1 cellular context compared by ENCODE assay signal in the genomic region with DNA sequence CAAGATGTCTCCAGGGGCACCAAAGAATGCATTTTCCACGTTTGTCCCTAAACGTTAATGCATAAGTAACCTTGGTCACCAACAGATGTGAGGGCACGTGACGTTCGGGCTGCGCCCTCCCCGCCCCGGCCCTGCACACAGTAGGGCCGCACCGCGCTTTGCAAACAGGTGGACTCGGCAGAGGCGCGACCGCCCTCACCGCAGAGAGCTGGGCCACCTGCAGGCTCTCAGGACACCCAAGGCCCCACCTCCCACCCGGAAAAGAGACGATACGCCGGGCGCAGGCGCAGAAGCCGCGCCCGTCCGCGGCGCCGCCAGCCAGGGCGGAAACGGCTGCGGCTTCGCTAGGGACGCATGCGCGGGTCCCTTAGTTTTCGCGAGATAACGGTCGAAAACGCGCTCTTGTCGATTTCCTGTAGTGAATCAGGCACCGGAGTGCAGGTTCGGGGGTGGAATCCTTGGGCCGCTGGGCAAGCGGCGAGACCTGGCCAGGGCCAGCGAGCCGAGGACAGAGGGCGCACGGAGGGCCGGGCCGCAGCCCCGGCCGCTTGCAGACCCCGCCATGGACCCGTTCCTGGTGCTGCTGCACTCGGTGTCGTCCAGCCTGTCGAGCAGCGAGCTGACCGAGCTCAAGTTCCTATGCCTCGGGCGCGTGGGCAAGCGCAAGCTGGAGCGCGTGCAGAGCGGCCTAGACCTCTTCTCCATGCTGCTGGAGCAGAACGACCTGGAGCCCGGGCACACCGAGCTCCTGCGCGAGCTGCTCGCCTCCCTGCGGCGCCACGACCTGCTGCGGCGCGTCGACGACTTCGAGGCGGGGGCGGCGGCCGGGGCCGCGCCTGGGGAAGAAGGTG.
A peak's percentile ranks its signal among the peaks of the same experiment; 100 is the strongest.
TF ChIP-seq lines count a peak whose summit lies in the region.

A gene with protein sequence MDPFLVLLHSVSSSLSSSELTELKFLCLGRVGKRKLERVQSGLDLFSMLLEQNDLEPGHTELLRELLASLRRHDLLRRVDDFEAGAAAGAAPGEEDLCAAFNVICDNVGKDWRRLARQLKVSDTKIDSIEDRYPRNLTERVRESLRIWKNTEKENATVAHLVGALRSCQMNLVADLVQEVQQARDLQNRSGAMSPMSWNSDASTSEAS (plus strand): TSS at position 399 of the 851 bp plus-strand sequence. CDS start 164 bp downstream, at position 563.

TF ChIP-seq in GM12878, 131 proteins besides CTCF, POLR2A, EP300 and RAD21 (continued from another document and continues in another):
- TF ChIP-seq, protein P1, sequence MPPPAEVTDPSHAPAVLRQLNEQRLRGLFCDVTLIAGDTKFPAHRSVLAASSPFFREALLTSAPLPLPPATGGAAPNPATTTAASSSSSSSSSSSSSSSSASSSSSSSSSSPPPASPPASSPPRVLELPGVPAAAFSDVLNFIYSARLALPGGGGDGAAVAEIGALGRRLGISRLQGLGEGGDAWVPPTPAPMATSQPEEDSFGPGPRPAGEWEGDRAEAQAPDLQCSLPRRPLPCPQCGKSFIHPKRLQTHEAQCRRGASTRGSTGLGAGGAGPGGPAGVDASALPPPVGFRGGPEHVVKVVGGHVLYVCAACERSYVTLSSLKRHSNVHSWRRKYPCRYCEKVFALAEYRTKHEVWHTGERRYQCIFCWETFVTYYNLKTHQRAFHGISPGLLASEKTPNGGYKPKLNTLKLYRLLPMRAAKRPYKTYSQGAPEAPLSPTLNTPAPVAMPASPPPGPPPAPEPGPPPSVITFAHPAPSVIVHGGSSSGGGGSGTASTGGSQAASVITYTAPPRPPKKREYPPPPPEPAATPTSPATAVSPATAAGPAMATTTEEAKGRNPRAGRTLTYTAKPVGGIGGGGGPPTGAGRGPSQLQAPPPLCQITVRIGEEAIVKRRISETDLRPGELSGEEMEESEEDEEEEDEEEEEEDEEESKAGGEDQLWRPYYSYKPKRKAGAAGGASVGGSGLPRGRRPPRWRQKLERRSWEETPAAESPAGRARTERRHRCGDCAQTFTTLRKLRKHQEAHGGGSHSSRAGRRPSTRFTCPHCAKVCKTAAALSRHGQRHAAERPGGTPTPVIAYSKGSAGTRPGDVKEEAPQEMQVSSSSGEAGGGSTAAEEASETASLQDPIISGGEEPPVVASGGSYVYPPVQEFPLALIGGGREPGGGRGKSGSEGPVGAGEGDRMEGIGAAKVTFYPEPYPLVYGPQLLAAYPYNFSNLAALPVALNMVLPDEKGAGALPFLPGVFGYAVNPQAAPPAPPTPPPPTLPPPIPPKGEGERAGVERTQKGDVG (CRISPR knock-in tag; IDR thresholded peaks at IDR 0.05), result no peak
- TF ChIP-seq EZH2 (IDR thresholded peaks at IDR 0.05; ENCODE audit: borderline replicate concordance, control insufficient read depth, low read depth, low read length) (no peak), RAD51 (IDR thresholded peaks at IDR 0.05) (peak; percentile 79), POU2F2 (IDR thresholded peaks at IDR 0.05; ENCODE audit: borderline replicate concordance, low read depth, low read length) (peak; percentile 83; the same call in 2 of the 3 replicates), MTA3 (IDR thresholded peaks at IDR 0.05; ENCODE audit: borderline replicate concordance, low read length) (no peak), CREM (IDR thresholded peaks at IDR 0.05; ENCODE audit: low read depth) (peak; percentile 17; the same call in 1 of the 2 replicates), BCL11A (IDR thresholded peaks at IDR 0.05; ENCODE audit: low read depth, low read length) (no peak), SRF (IDR thresholded peaks at IDR 0.05; ENCODE audit: low read depth in 2 of 2, low read length in 2 of 2) (no peak), ATF7 (IDR thresholded peaks at IDR 0.05; ENCODE audit: low read depth) (no peak), WRNIP1 (IDR thresholded peaks at IDR 0.05; ENCODE audit: borderline replicate concordance, low read depth, low read length) (0 out of 2 replicates have a peak, but pooled peaks have one; percentile 40), IKZF2 (IDR thresholded peaks at IDR 0.05) (no peak), RCOR1 (conservative IDR thresholded peaks at IDR 0.05; ENCODE audit: low read depth, low read length) (peak; percentile 54; the same call in 1 of the 2 replicates), SMARCA5 (IDR thresholded peaks at IDR 0.05) (peak; percentile 63; the same call in 1 of the 2 replicates), ZNF384 (IDR thresholded peaks at IDR 0.05; ENCODE audit: borderline replicate concordance, low read depth, low read length) (no peak), ESRRA (IDR thresholded peaks at IDR 0.05; ENCODE audit: low read length) (no peak), STAT1 (conservative IDR thresholded peaks at IDR 0.05) (no peak), JUND (IDR thresholded peaks at IDR 0.05; ENCODE audit: low read depth, low read length) (no peak), NFIC (IDR thresholded peaks at IDR 0.05; ENCODE audit: low read depth, low read length) (no peak), SREBF1 (IDR thresholded peaks at IDR 0.05; ENCODE audit: low read length) (no peak), SUPT20H (IDR thresholded peaks at IDR 0.05; ENCODE audit: borderline replicate concordance, control insufficient read depth, low read depth, low read length) (no peak), CHD4 (IDR thresholded peaks at IDR 0.05) (no peak), NBN (IDR thresholded peaks at IDR 0.05) (peak; percentile 52; the same call in 1 of the 2 replicates), IKZF1 (conservative IDR thresholded peaks at IDR 0.05) (peak; percentile 96), GABPA (IDR thresholded peaks at IDR 0.05; ENCODE audit: low read depth) (no peak), TCF7 (IDR thresholded peaks at IDR 0.05; ENCODE audit: borderline replicate concordance) (no peak), HCFC1 (IDR thresholded peaks at IDR 0.05; ENCODE audit: low read length) (peak; percentile 73), NR2F1 (conservative IDR thresholded peaks at IDR 0.05) (0 out of 2 replicates have a peak, but pooled peaks have one; percentile 10), TARDBP (IDR thresholded peaks at IDR 0.05; ENCODE audit: borderline replicate concordance) (no peak), ZNF274 (IDR thresholded peaks at IDR 0.05; ENCODE audit: insufficient read depth, insufficient read length) (no peak), FOXM1 (IDR thresholded peaks at IDR 0.05; ENCODE audit: low read depth, low read length) (no peak), TBL1XR1 (IDR thresholded peaks at IDR 0.05; ENCODE audit: low read depth, low read length) (0 out of 2 replicates have a peak, but pooled peaks have one; percentile 45), EED (IDR thresholded peaks at IDR 0.05; ENCODE audit: low read depth) (no peak), ZSCAN29 (IDR thresholded peaks at IDR 0.05) (no peak)
- TF ChIP-seq, protein P2, sequence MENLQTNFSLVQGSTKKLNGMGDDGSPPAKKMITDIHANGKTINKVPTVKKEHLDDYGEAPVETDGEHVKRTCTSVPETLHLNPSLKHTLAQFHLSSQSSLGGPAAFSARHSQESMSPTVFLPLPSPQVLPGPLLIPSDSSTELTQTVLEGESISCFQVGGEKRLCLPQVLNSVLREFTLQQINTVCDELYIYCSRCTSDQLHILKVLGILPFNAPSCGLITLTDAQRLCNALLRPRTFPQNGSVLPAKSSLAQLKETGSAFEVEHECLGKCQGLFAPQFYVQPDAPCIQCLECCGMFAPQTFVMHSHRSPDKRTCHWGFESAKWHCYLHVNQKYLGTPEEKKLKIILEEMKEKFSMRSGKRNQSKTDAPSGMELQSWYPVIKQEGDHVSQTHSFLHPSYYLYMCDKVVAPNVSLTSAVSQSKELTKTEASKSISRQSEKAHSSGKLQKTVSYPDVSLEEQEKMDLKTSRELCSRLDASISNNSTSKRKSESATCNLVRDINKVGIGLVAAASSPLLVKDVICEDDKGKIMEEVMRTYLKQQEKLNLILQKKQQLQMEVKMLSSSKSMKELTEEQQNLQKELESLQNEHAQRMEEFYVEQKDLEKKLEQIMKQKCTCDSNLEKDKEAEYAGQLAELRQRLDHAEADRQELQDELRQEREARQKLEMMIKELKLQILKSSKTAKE (IDR thresholded peaks at IDR 0.05; ENCODE audit: low read depth, poor library complexity, severe bottlenecking), result no peak
- TF ChIP-seq, protein P3, sequence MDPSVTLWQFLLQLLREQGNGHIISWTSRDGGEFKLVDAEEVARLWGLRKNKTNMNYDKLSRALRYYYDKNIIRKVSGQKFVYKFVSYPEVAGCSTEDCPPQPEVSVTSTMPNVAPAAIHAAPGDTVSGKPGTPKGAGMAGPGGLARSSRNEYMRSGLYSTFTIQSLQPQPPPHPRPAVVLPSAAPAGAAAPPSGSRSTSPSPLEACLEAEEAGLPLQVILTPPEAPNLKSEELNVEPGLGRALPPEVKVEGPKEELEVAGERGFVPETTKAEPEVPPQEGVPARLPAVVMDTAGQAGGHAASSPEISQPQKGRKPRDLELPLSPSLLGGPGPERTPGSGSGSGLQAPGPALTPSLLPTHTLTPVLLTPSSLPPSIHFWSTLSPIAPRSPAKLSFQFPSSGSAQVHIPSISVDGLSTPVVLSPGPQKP (IDR thresholded peaks at IDR 0.05; ENCODE audit: low read depth, low read length), result 0 out of 2 replicates have a peak, but pooled peaks have one; percentile 8
- TF ChIP-seq, protein P4, sequence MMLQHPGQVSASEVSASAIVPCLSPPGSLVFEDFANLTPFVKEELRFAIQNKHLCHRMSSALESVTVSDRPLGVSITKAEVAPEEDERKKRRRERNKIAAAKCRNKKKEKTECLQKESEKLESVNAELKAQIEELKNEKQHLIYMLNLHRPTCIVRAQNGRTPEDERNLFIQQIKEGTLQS (IDR thresholded peaks at IDR 0.05; ENCODE audit: borderline replicate concordance, extremely low read depth, low read depth, low read length), result no peak
- TF ChIP-seq, protein P5, sequence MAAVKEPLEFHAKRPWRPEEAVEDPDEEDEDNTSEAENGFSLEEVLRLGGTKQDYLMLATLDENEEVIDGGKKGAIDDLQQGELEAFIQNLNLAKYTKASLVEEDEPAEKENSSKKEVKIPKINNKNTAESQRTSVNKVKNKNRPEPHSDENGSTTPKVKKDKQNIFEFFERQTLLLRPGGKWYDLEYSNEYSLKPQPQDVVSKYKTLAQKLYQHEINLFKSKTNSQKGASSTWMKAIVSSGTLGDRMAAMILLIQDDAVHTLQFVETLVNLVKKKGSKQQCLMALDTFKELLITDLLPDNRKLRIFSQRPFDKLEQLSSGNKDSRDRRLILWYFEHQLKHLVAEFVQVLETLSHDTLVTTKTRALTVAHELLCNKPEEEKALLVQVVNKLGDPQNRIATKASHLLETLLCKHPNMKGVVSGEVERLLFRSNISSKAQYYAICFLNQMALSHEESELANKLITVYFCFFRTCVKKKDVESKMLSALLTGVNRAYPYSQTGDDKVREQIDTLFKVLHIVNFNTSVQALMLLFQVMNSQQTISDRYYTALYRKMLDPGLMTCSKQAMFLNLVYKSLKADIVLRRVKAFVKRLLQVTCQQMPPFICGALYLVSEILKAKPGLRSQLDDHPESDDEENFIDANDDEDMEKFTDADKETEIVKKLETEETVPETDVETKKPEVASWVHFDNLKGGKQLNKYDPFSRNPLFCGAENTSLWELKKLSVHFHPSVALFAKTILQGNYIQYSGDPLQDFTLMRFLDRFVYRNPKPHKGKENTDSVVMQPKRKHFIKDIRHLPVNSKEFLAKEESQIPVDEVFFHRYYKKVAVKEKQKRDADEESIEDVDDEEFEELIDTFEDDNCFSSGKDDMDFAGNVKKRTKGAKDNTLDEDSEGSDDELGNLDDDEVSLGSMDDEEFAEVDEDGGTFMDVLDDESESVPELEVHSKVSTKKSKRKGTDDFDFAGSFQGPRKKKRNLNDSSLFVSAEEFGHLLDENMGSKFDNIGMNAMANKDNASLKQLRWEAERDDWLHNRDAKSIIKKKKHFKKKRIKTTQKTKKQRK (IDR thresholded peaks at IDR 0.05; ENCODE audit: low read depth, low read length), result no peak
- TF ChIP-seq, protein P6, sequence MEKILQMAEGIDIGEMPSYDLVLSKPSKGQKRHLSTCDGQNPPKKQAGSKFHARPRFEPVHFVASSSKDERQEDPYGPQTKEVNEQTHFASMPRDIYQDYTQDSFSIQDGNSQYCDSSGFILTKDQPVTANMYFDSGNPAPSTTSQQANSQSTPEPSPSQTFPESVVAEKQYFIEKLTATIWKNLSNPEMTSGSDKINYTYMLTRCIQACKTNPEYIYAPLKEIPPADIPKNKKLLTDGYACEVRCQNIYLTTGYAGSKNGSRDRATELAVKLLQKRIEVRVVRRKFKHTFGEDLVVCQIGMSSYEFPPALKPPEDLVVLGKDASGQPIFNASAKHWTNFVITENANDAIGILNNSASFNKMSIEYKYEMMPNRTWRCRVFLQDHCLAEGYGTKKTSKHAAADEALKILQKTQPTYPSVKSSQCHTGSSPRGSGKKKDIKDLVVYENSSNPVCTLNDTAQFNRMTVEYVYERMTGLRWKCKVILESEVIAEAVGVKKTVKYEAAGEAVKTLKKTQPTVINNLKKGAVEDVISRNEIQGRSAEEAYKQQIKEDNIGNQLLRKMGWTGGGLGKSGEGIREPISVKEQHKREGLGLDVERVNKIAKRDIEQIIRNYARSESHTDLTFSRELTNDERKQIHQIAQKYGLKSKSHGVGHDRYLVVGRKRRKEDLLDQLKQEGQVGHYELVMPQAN (conservative IDR thresholded peaks at IDR 0.05), result peak; percentile 50
- TF ChIP-seq, protein P7, sequence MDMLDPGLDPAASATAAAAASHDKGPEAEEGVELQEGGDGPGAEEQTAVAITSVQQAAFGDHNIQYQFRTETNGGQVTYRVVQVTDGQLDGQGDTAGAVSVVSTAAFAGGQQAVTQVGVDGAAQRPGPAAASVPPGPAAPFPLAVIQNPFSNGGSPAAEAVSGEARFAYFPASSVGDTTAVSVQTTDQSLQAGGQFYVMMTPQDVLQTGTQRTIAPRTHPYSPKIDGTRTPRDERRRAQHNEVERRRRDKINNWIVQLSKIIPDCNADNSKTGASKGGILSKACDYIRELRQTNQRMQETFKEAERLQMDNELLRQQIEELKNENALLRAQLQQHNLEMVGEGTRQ (IDR thresholded peaks at IDR 0.05; ENCODE audit: borderline replicate concordance, low read depth, low read length), result peak; percentile 44
- TF ChIP-seq, protein P8, sequence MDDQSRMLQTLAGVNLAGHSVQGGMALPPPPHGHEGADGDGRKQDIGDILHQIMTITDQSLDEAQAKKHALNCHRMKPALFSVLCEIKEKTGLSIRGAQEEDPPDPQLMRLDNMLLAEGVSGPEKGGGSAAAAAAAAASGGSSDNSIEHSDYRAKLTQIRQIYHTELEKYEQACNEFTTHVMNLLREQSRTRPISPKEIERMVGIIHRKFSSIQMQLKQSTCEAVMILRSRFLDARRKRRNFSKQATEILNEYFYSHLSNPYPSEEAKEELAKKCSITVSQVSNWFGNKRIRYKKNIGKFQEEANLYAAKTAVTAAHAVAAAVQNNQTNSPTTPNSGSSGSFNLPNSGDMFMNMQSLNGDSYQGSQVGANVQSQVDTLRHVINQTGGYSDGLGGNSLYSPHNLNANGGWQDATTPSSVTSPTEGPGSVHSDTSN (IDR thresholded peaks at IDR 0.05; ENCODE audit: insufficient replicate concordance, low read depth, low read length), result no peak
- TF ChIP-seq, protein P9, sequence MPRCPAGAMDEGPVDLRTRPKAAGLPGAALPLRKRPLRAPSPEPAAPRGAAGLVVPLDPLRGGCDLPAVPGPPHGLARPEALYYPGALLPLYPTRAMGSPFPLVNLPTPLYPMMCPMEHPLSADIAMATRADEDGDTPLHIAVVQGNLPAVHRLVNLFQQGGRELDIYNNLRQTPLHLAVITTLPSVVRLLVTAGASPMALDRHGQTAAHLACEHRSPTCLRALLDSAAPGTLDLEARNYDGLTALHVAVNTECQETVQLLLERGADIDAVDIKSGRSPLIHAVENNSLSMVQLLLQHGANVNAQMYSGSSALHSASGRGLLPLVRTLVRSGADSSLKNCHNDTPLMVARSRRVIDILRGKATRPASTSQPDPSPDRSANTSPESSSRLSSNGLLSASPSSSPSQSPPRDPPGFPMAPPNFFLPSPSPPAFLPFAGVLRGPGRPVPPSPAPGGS (IDR thresholded peaks at IDR 0.05; ENCODE audit: borderline replicate concordance, insufficient read depth, low read depth, low read length, poor library complexity, severe bottlenecking), result no peak
- TF ChIP-seq, protein P10, sequence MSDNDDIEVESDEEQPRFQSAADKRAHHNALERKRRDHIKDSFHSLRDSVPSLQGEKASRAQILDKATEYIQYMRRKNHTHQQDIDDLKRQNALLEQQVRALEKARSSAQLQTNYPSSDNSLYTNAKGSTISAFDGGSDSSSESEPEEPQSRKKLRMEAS (IDR thresholded peaks at IDR 0.05; ENCODE audit: low read depth, low read length), result 0 out of 2 replicates have a peak, but pooled peaks have one; percentile 12
